In genomic region chr6:135087803-135088202, GRCh38 we compare ENCODE assay signal across 14 cellular contexts. TPM values are rescaled to one million over a fixed set of nuclear protein-coding genes. Genes with fewer than 3 reads are reported as not detected.
DNase-seq lines count a peak whose midpoint lies in the region; ATAC-seq and TF ChIP-seq lines count a peak whose summit lies in the region.
"Had no signal": no experiment of that assay in that cellular context is flagged by ENCODE, and none has a peak within 500 bp of the region (broad histone marks: within the 10 kb centered on the region; RNA-seq: fewer than 3 reads in every experiment).

No MANE protein-coding gene starts in this region.

- 0 out of 2 replicates have a peak, but pooled peaks cover 6% of the 10 kb centered on the region for H3F3A ChIP-seq in OCI-LY1 (ENCODE audit: insufficient read depth, low read length)

- H3K27ac Mint-ChIP-seq in activated naive CD4-positive, alpha-beta T cell treated with anti-CD3 and anti-CD28 coated beads, Interleukin-2, amount 50 U/mL, for 72 hours, result peak overlapping the region; percentile 92 to 95

- no peaks in the 10 kb centered on the region for H3K79me2 ChIP-seq in OCI-LY1 (ENCODE audit: insufficient read depth, low read length)

- no peaks in the 10 kb centered on the region for H4K20me1 ChIP-seq in OCI-LY1 (ENCODE audit: insufficient read depth, low read length)

- H3K36me3 Mint-ChIP-seq in activated naive CD4-positive, alpha-beta T cell treated with anti-CD3 and anti-CD28 coated beads, Interleukin-2, amount 50 U/mL, for 72 hours, result peaks cover 8 to 13% of the 10 kb centered on the region in 2 donors

- peak overlapping the region; percentile 84 for H3K27ac ChIP-seq in OCI-LY1 (ENCODE audit: low read depth, low read length, poor library complexity, severe bottlenecking)
- no peak overlapping the region for H3K27ac ChIP-seq in vagina
- H3K27ac ChIP-seq in brain microvascular endothelial cell, result no peak overlapping the region
- H3K27ac ChIP-seq: A549, dorsolateral prefrontal cortex, upper lobe of left lung, VCaP had no signal

- H3K4me2 ChIP-seq in OCI-LY1 (ENCODE audit: low read length), result peak overlapping the region; percentile 84
- H3K4me2 ChIP-seq: A549, smooth muscle cell had no signal

- intact Hi-C loops in vagina (cut with DNase I), result no loop called here

- H3K4me1 ChIP-seq in OCI-LY1 (ENCODE audit: insufficient read depth, low read length, severe bottlenecking) (peaks cover 53% of the 10 kb centered on the region), vagina (no peaks in the 10 kb centered on the region)
- H3K4me1 ChIP-seq: A549, upper lobe of left lung had no signal

- peak overlapping the region; percentile 65 for H2AFZ ChIP-seq in OCI-LY1 (ENCODE audit: low read length)

- H3K4me3 ChIP-seq in OCI-LY1 (ENCODE audit: low read depth, low read length, poor library complexity, severe bottlenecking) (peak overlapping the region; percentile 11), vagina (no peak overlapping the region), brain microvascular endothelial cell (ENCODE audit: low read depth, low read length) (no peak overlapping the region)
- H3K4me3 ChIP-seq: A549, dorsolateral prefrontal cortex, smooth muscle cell had no signal

- peaks cover 4% of the 10 kb centered on the region; the same call in 1 of the 2 replicates for H3K9me3 ChIP-seq in OCI-LY1 (ENCODE audit: low read length)
- H3K9me3 ChIP-seq in vagina, result no peaks in the 10 kb centered on the region
- H3K9me3 ChIP-seq: A549 had no signal

- peaks cover 0 to 3% of the 10 kb centered on the region in 2 donors for H3K9me3 Mint-ChIP-seq in activated naive CD4-positive, alpha-beta T cell treated with anti-CD3 and anti-CD28 coated beads, Interleukin-2, amount 50 U/mL, for 72 hours

- in situ Hi-C loops in brain microvascular endothelial cell (cut with HindIII; ENCODE audit: low pct_ligation_motif_present, low sequenced_read_pairs), result no loop called here

- H3K36me3 ChIP-seq in OCI-LY1 (ENCODE audit: insufficient read depth, low read length), result no peaks in the 10 kb centered on the region
- H3K36me3 ChIP-seq in vagina, result no peaks in the 10 kb centered on the region
- no peaks in the 10 kb centered on the region for H3K36me3 ChIP-seq in brain microvascular endothelial cell (replicated peaks)
- H3K36me3 ChIP-seq: upper lobe of left lung had no signal

- DNase-seq in activated CD4-positive, CD25-positive, alpha-beta regulatory T cell treated with anti-CD3 and anti-CD28 coated beads, Interleukin-2, amount 50 U/mL, for 16 hours (ENCODE audit: low read depth, low spot score), result peak; percentile 2
- DNase-seq in activated CD4-positive, CD25-positive, alpha-beta regulatory T cell treated with anti-CD3 and anti-CD28 coated beads, Interleukin-2, amount 50 U/mL, for 72 hours, result no peak
- peak; percentile 32 to 63 for DNase-seq in activated naive CD4-positive, alpha-beta T cell treated with anti-CD3 and anti-CD28 coated beads, Interleukin-2, amount 50 U/mL, for 72 hours (ENCODE audit: low spot score in 2 of 2)
- DNase-seq in stimulated activated CD8-positive, alpha-beta memory T cell treated with anti-CD3 and anti-CD28 coated beads, Interleukin-4, amount 100 ng/mL, for 48 hours, result peak; percentile 39
- no peak for DNase-seq in vagina (ENCODE audit: extremely low spot score in 2 of 2)
- DNase-seq in brain microvascular endothelial cell, result no peak
- DNase-seq: dorsolateral prefrontal cortex, islet precursor cell, upper lobe of left lung had no signal

- no peak for TF ChIP-seq CTCF in OCI-LY1 (IDR thresholded peaks at IDR 0.05; ENCODE audit: low read length)
- no peak for TF ChIP-seq CTCF in vagina (IDR thresholded peaks at IDR 0.05)
- TF ChIP-seq CTCF in brain microvascular endothelial cell (IDR thresholded peaks at IDR 0.05; ENCODE audit: low read depth, low read length, missing control alignments), result no peak

- peak overlapping the region; percentile 34 for H3K9ac ChIP-seq in OCI-LY1 (ENCODE audit: low read length)

- no peaks in the 10 kb centered on the region for H3K9me2 ChIP-seq in OCI-LY1 (ENCODE audit: low read depth, low read length)

- ATAC-seq in activated naive CD4-positive, alpha-beta T cell treated with anti-CD3 and anti-CD28 coated beads, Interleukin-2, amount 50 U/mL, for 72 hours, result peak; percentile 53 to 57
- no peak for ATAC-seq in GM21447 (IDR thresholded peaks at IDR 0.05; ENCODE audit: unreplicated experiment)
- ATAC-seq: A549 had no signal

- no peak for TF ChIP-seq POLR2A in vagina (IDR thresholded peaks at IDR 0.05)

- H3K27me3 ChIP-seq in OCI-LY1 (ENCODE audit: insufficient read depth, low read length), result no peaks in the 10 kb centered on the region
- H3K27me3 ChIP-seq in vagina, result no peaks in the 10 kb centered on the region
- no peaks in the 10 kb centered on the region for H3K27me3 ChIP-seq in brain microvascular endothelial cell (replicated peaks)
- H3K27me3 ChIP-seq: dorsolateral prefrontal cortex, upper lobe of left lung had no signal

RNA-seq across cellular contexts. Expression of gene HBS1L, which starts 33.2 kb away (rescaled TPM):
- total RNA-seq in activated naive CD4-positive, alpha-beta T cell treated with anti-CD3 and anti-CD28 coated beads, Interleukin-2, amount 50 U/mL, for 72 hours, result 100 to 1,000 TPM; 147 to 234 TPM
- 41.7 TPM for total RNA-seq in vagina

Comparison
In these comparisons a context has a peak if more than half of its experiments do, and no peak if none do; other contexts are left out.
1. DNase-seq: peak in activated CD4-positive, CD25-positive, alpha-beta regulatory T cell treated with anti-CD3 and anti-CD28 coated beads, Interleukin-2, amount 50 U/mL, for 16 hours (single experiment), activated naive CD4-positive, alpha-beta T cell treated with anti-CD3 and anti-CD28 coated beads, Interleukin-2, amount 50 U/mL, for 72 hours (2 of 2) and stimulated activated CD8-positive, alpha-beta memory T cell treated with anti-CD3 and anti-CD28 coated beads, Interleukin-4, amount 100 ng/mL, for 48 hours (single experiment); none in activated CD4-positive, CD25-positive, alpha-beta regulatory T cell treated with anti-CD3 and anti-CD28 coated beads, Interleukin-2, amount 50 U/mL, for 72 hours (single experiment), vagina (0 of 2) and brain microvascular endothelial cell (single experiment).